Comparison of ENCODE assay signal across 26 cellular contexts in genomic region chr5:83482961-83483360, GRCh38.
"Had no signal": no experiment of that assay in that cellular context is flagged by ENCODE, and none has a peak within 500 bp of the region (broad histone marks: within the 10 kb centered on the region; RNA-seq: fewer than 3 reads in every experiment).

No MANE protein-coding gene starts in this region.

- DNase-seq: effector CD8-positive, alpha-beta T cell; endodermal cell; foreskin fibroblast; gastrocnemius medialis; head of caudate nucleus; kidney; naive B cell; occipital lobe; ovary; spleen; stimulated activated CD4-positive, alpha-beta T cell treated with anti-CD3 and anti-CD28 coated beads, Interleukin-4, amount 100 ng/mL, for 4 hours; stimulated activated naive CD8-positive, alpha-beta T cell treated with anti-CD3 and anti-CD28 coated beads, Interleukin-15, Interleukin-2, amounts not matched to agents 100 U/mL and 50 U/mL, for 24 hours; substantia nigra; testis; tibial artery; upper lobe of left lung had no signal

- H3K4me3 Mint-ChIP-seq: endodermal cell; memory B cell; naive B cell; natural killer cell treated with Interleukin-12 subunit alpha and Interleukin-12 subunit beta and Interleukin-15 and Interleukin-18, amount 100 ng/mL, for 72 hours; stimulated activated memory B cell treated with anti-CD40 and anti-IgM and Interleukin-4, amounts not matched to agents 10 μg/mL and 1 μg/mL and 100 μg/mL, for 72 hours had no signal

- H3K4me3 ChIP-seq: gastrocnemius medialis, hepatocyte, lung, ovary, right atrium auricular region, spleen, testis, tibial artery, upper lobe of left lung had no signal

- H3K4me2 ChIP-seq: hepatocyte had no signal

- H3K4me1 ChIP-seq: gastrocnemius medialis, right atrium auricular region, spleen, testis, tibial artery, upper lobe of left lung had no signal

- H2AFZ ChIP-seq: hepatocyte had no signal

- H3K27me3 Mint-ChIP-seq: progenitor cell of endocrine pancreas had no signal

- H3K4me1 Mint-ChIP-seq: memory B cell; naive B cell; stimulated activated memory B cell treated with anti-CD40 and anti-IgM and Interleukin-4, amounts not matched to agents 10 μg/mL and 1 μg/mL and 100 μg/mL, for 72 hours had no signal

- H3K36me3 ChIP-seq: gastrocnemius medialis, ovary, right atrium auricular region, spleen, upper lobe of left lung had no signal

- H3K9me3 ChIP-seq: gastrocnemius medialis, ovary, right atrium auricular region, spleen, testis, tibial artery, upper lobe of left lung had no signal

- H3K27me3 ChIP-seq: gastrocnemius medialis, hepatocyte, ovary, right atrium auricular region, testis, tibial artery, upper lobe of left lung had no signal

- H3K27ac Mint-ChIP-seq: endodermal cell; memory B cell; naive B cell; natural killer cell treated with Interleukin-12 subunit alpha and Interleukin-12 subunit beta and Interleukin-15 and Interleukin-18, amount 100 ng/mL, for 72 hours; progenitor cell of endocrine pancreas; stimulated activated memory B cell treated with anti-CD40 and anti-IgM and Interleukin-4, amounts not matched to agents 10 μg/mL and 1 μg/mL and 100 μg/mL, for 72 hours had no signal

- H3K36me3 Mint-ChIP-seq: memory B cell; naive B cell; natural killer cell treated with Interleukin-12 subunit alpha and Interleukin-12 subunit beta and Interleukin-15 and Interleukin-18, amount 100 ng/mL, for 72 hours; stimulated activated memory B cell treated with anti-CD40 and anti-IgM and Interleukin-4, amounts not matched to agents 10 μg/mL and 1 μg/mL and 100 μg/mL, for 72 hours had no signal

- FAIRE-seq: colon, kidney, urothelium cell line had no signal

- H3K27ac ChIP-seq: epithelial cell of prostate, gastrocnemius medialis, hepatocyte, ovary, right atrium auricular region, spleen, testis, tibial artery, upper lobe of left lung had no signal
